Comparison of ENCODE assay signal across 23 cellular contexts in the genomic region with DNA sequence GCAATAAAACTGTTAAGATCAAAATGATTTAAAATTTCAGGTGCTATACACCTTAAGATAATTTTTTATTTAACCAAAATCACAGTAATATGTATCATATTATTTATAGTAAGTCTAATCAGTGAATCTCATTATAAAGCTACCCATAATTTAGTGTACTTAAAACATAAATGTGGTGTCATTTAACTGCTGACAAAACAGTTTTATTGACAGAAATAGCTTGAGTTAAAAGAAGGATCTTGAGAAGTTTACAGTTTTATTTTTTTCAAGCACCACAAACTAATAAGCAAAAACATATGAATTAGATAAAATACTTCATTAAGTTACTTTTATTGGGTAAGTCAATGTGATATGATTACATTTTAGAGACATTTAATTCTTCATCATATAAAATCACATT.
"Had no signal": no experiment of that assay in that cellular context is flagged by ENCODE, and none has a peak within 500 bp of the region (broad histone marks: within the 10 kb centered on the region; RNA-seq: fewer than 3 reads in every experiment).

No MANE protein-coding gene starts in this region.

- ATAC-seq: natural killer cell; sciatic nerve; stimulated activated effector memory CD8-positive, alpha-beta T cell treated with anti-CD3 and anti-CD28 coated beads, Interleukin-12 subunit alpha, Interleukin-12 subunit beta, amount 100 ng/mL, for 72 hours; upper lobe of right lung had no signal

- H3K27ac ChIP-seq: left ventricle myocardium inferior, neural progenitor cell, neutrophil, right atrium auricular region, skin epidermis, spleen, suprapubic skin, thoracic aorta, tibial artery, upper lobe of right lung had no signal

- H3K4me1 ChIP-seq: left ventricle myocardium inferior, right atrium auricular region, spleen, suprapubic skin, tibial artery, upper lobe of right lung had no signal

- H2AFZ ChIP-seq: neural progenitor cell had no signal

- H3K4me2 ChIP-seq: neural progenitor cell had no signal

- H3K9me3 ChIP-seq: left ventricle myocardium inferior, neutrophil, right atrium auricular region, suprapubic skin, thoracic aorta, tibial artery, upper lobe of right lung had no signal

- H3K9ac ChIP-seq: neural progenitor cell had no signal

- H3K27me3 ChIP-seq: neural progenitor cell, neutrophil, right atrium auricular region, spleen, suprapubic skin, tibial artery, upper lobe of right lung had no signal

- FAIRE-seq: urothelium cell line had no signal

- H3K36me3 ChIP-seq: left ventricle myocardium inferior, neural progenitor cell, neutrophil, right atrium auricular region, spleen, suprapubic skin, thoracic aorta, tibial artery, upper lobe of right lung had no signal

- H3K4me3 ChIP-seq: left ventricle myocardium inferior, lung, neural progenitor cell, right atrium auricular region, skin epidermis, spleen, suprapubic skin, thoracic aorta, tibial artery, upper lobe of right lung had no signal

- DNase-seq: hippocampal formation; left ventricle myocardium inferior; mesendoderm; naive B cell; natural killer cell; nephron progenitor cell; occipital lobe; spleen; stimulated activated CD4-positive, alpha-beta T cell treated with anti-CD3 and anti-CD28 coated beads, Interleukin-4, amount 100 ng/mL, for 24 hours; stimulated activated naive CD4-positive, alpha-beta T cell; tibial artery; trophoblast cell; upper lobe of right lung had no signal
